22 cellular contexts compared by ENCODE assay signal in the genomic region with DNA sequence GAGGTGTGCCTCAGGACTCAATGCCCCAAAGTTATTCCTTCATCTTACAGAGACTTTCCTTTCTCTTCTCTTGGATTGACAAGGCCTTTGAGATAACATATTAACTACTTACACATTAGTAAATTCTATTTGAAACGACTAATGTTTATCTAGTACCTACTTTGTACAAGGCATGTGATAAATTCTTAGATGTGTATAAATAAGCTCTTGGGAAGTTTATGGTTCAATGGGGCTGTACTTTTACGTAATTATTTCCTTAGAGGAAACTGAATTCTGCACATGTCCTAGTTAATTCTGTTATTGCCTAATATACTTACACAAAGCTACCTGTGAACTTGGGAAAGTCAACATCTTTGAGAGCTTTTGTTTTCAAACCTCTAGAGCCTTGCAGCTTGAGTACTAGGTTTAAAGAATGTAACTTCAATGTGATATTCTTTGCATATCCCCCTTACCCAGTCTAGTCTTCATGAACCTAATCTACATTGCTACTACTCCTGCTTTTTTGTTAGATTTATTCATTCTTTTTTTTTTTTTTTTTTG.
"Had no signal": no experiment of that assay in that cellular context is flagged by ENCODE, and none has a peak within 500 bp of the region (broad histone marks: within the 10 kb centered on the region; RNA-seq: fewer than 3 reads in every experiment).

No MANE protein-coding gene starts in this region.

- H3K27me3 ChIP-seq: ascending aorta, breast epithelium, foreskin keratinocyte, neutrophil, suprapubic skin, transverse colon, vagina had no signal

- DNase-seq: activated B cell treated with CpG ODN at 0.5 μM for 24 hours; activated CD4-positive, alpha-beta memory T cell treated with anti-CD3 and anti-CD28 coated beads, Interleukin-2, amount 10 ng/mL, durations not matched to agents 7 days and 5 days; activated CD4-positive, alpha-beta T cell treated with anti-CD3 and anti-CD28 coated beads for 4 hours; activated CD8-positive, alpha-beta memory T cell treated with anti-CD3 and anti-CD28 coated beads, Interleukin-2, amount 10 ng/mL, durations not matched to agents 7 days and 5 days; activated naive CD4-positive, alpha-beta T cell treated with anti-CD3 and anti-CD28 coated beads for 36 hours; cerebellar nuclear complex; cortex of kidney; effector CD8-positive, alpha-beta T cell; foreskin keratinocyte; stimulated activated CD4-positive, alpha-beta T cell treated with anti-CD3 and anti-CD28 coated beads, Interleukin-4, amount 100 ng/mL, for 1 hour; stimulated activated naive CD8-positive, alpha-beta T cell treated with anti-CD3 and anti-CD28 coated beads, Interleukin-15, amount 100 ng/mL, for 72 hours; transverse colon had no signal

- H3K4me1 Mint-ChIP-seq: activated B cell treated with CpG ODN at 0.5 μM for 24 hours; activated CD4-positive, alpha-beta memory T cell treated with anti-CD3 and anti-CD28 coated beads, Interleukin-2, amount 10 ng/mL, durations not matched to agents 7 days and 5 days; activated CD8-positive, alpha-beta memory T cell treated with anti-CD3 and anti-CD28 coated beads, Interleukin-2, amount 10 ng/mL, durations not matched to agents 7 days and 5 days; stimulated activated naive CD8-positive, alpha-beta T cell treated with anti-CD3 and anti-CD28 coated beads, Interleukin-15, amount 100 ng/mL, for 72 hours had no signal

- H3K9me3 Mint-ChIP-seq: activated B cell treated with CpG ODN at 0.5 μM for 24 hours; activated CD4-positive, alpha-beta memory T cell treated with anti-CD3 and anti-CD28 coated beads, Interleukin-2, amount 10 ng/mL, durations not matched to agents 7 days and 5 days; activated naive CD4-positive, alpha-beta T cell treated with anti-CD3 and anti-CD28 coated beads for 36 hours; activated T-helper 2 cell treated with anti-CD3 and anti-CD28 coated beads, Interferon-gamma antibody, Interleukin-2, Interleukin-4, amounts not matched to agents 10 μg/mL and 5 μg/mL and 100 μg/mL, durations not matched to agents 14 hours and 24 hours and 36 hours; natural killer cell treated with Interleukin-12 subunit alpha and Interleukin-12 subunit beta and Interleukin-15 and Interleukin-18, amount 100 ng/mL, for 72 hours; stimulated activated naive CD8-positive, alpha-beta T cell treated with anti-CD3 and anti-CD28 coated beads, Interleukin-15, amount 100 ng/mL, for 72 hours had no signal

- H3K9me3 ChIP-seq: ascending aorta, breast epithelium, neutrophil, suprapubic skin, transverse colon, vagina had no signal

- ATAC-seq: activated CD8-positive, alpha-beta memory T cell treated with anti-CD3 and anti-CD28 coated beads, Interleukin-2, amount 10 ng/mL, durations not matched to agents 7 days and 5 days; foreskin keratinocyte; natural killer cell treated with Interleukin-12 subunit alpha and Interleukin-12 subunit beta and Interleukin-15 and Interleukin-18, amount 100 ng/mL, for 72 hours; sciatic nerve; stimulated activated naive CD8-positive, alpha-beta T cell treated with anti-CD3 and anti-CD28 coated beads, Interleukin-15, amount 100 ng/mL, for 72 hours had no signal

- H3K4me3 Mint-ChIP-seq: activated B cell treated with CpG ODN at 0.5 μM for 24 hours; activated CD4-positive, alpha-beta memory T cell treated with anti-CD3 and anti-CD28 coated beads, Interleukin-2, amount 10 ng/mL, durations not matched to agents 7 days and 5 days; activated CD8-positive, alpha-beta memory T cell treated with anti-CD3 and anti-CD28 coated beads, Interleukin-2, amount 10 ng/mL, durations not matched to agents 7 days and 5 days; activated naive CD4-positive, alpha-beta T cell treated with anti-CD3 and anti-CD28 coated beads for 36 hours; natural killer cell treated with Interleukin-12 subunit alpha and Interleukin-12 subunit beta and Interleukin-15 and Interleukin-18, amount 100 ng/mL, for 72 hours; stimulated activated naive CD8-positive, alpha-beta T cell treated with anti-CD3 and anti-CD28 coated beads, Interleukin-15, amount 100 ng/mL, for 72 hours had no signal

- H3K36me3 Mint-ChIP-seq: activated CD8-positive, alpha-beta memory T cell treated with anti-CD3 and anti-CD28 coated beads, Interleukin-2, amount 10 ng/mL, durations not matched to agents 7 days and 5 days; natural killer cell treated with Interleukin-12 subunit alpha and Interleukin-12 subunit beta and Interleukin-15 and Interleukin-18, amount 100 ng/mL, for 72 hours had no signal

- H3K4me3 ChIP-seq: ascending aorta, breast epithelium, smooth muscle cell, suprapubic skin, transverse colon, vagina had no signal

- H3K4me1 ChIP-seq: ascending aorta, breast epithelium, foreskin keratinocyte, parathyroid adenoma, suprapubic skin, vagina had no signal

- H3K27ac Mint-ChIP-seq: activated B cell treated with CpG ODN at 0.5 μM for 24 hours; activated CD4-positive, alpha-beta memory T cell treated with anti-CD3 and anti-CD28 coated beads, Interleukin-2, amount 10 ng/mL, durations not matched to agents 7 days and 5 days; activated CD8-positive, alpha-beta memory T cell treated with anti-CD3 and anti-CD28 coated beads, Interleukin-2, amount 10 ng/mL, durations not matched to agents 7 days and 5 days; activated naive CD4-positive, alpha-beta T cell treated with anti-CD3 and anti-CD28 coated beads for 36 hours; activated T-helper 2 cell treated with anti-CD3 and anti-CD28 coated beads, Interferon-gamma antibody, Interleukin-2, Interleukin-4, amounts not matched to agents 10 μg/mL and 5 μg/mL and 100 μg/mL, durations not matched to agents 14 hours and 24 hours and 36 hours; natural killer cell treated with Interleukin-12 subunit alpha and Interleukin-12 subunit beta and Interleukin-15 and Interleukin-18, amount 100 ng/mL, for 72 hours; stimulated activated naive CD8-positive, alpha-beta T cell treated with anti-CD3 and anti-CD28 coated beads, Interleukin-15, amount 100 ng/mL, for 72 hours had no signal

- H3K27ac ChIP-seq: ascending aorta, breast epithelium, foreskin keratinocyte, neutrophil, parathyroid adenoma, suprapubic skin, transverse colon, vagina had no signal

- H3K36me3 ChIP-seq: ascending aorta, breast epithelium, neutrophil, suprapubic skin, transverse colon, vagina had no signal

- H3K27me3 Mint-ChIP-seq: activated B cell treated with CpG ODN at 0.5 μM for 24 hours; activated CD4-positive, alpha-beta memory T cell treated with anti-CD3 and anti-CD28 coated beads, Interleukin-2, amount 10 ng/mL, durations not matched to agents 7 days and 5 days; activated CD8-positive, alpha-beta memory T cell treated with anti-CD3 and anti-CD28 coated beads, Interleukin-2, amount 10 ng/mL, durations not matched to agents 7 days and 5 days; natural killer cell treated with Interleukin-12 subunit alpha and Interleukin-12 subunit beta and Interleukin-15 and Interleukin-18, amount 100 ng/mL, for 72 hours; stimulated activated naive CD8-positive, alpha-beta T cell treated with anti-CD3 and anti-CD28 coated beads, Interleukin-15, amount 100 ng/mL, for 72 hours had no signal
